Comparison of ENCODE assay signal across 8 cellular contexts in genomic region chr4:98260579-98261290, GRCh38. TPM values are rescaled to one million over a fixed set of nuclear protein-coding genes. Genes with fewer than 3 reads are reported as not detected.
DNase-seq lines count a peak whose midpoint lies in the region; ATAC-seq and TF ChIP-seq lines count a peak whose summit lies in the region.

No MANE protein-coding gene starts in this region.

- H3F3A ChIP-seq in DOHH2 (ENCODE audit: control insufficient read depth, insufficient read depth), result no peaks in the 10 kb centered on the region

- no peaks in the 10 kb centered on the region for H3K27me3 Mint-ChIP-seq in naive thymus-derived CD8-positive, alpha-beta T cell
- H3K27me3 Mint-ChIP-seq in stimulated activated memory B cell treated with anti-CD40 and anti-IgM and Interleukin-4, amounts not matched to agents 10 μg/mL and 1 μg/mL and 100 μg/mL, for 72 hours, result no peaks in the 10 kb centered on the region

- peak overlapping the region; percentile 91 to 96 (median 94) for H3K4me3 Mint-ChIP-seq in naive thymus-derived CD8-positive, alpha-beta T cell
- H3K4me3 Mint-ChIP-seq in stimulated activated memory B cell treated with anti-CD40 and anti-IgM and Interleukin-4, amounts not matched to agents 10 μg/mL and 1 μg/mL and 100 μg/mL, for 72 hours, result peak overlapping the region; percentile 97

- H3K36me3 ChIP-seq in DOHH2 (ENCODE audit: control insufficient read depth, low read length), result peaks cover 14% of the 10 kb centered on the region

- H4K20me1 ChIP-seq in DOHH2 (ENCODE audit: control insufficient read depth, insufficient read depth, low read depth, low read length), result no peaks in the 10 kb centered on the region

- no peaks in the 10 kb centered on the region for H3K9me3 ChIP-seq in DOHH2 (ENCODE audit: control insufficient read depth, insufficient read depth, low read length)

- POLR2A ChIA-PET in naive thymus-derived CD8-positive, alpha-beta T cell (lab: Charles Lee), result interaction anchor here (0.6 to 3.2 kb wide), 19 partner anchors 14 to 1303 kb away, joined by 3 to 40 read pairs (median 5); partner anchors contain the start of genes ADH5, METAP1, STPG2 and TRMT10A

- peak; percentile 85 for ATAC-seq in GM21723 (IDR thresholded peaks at IDR 0.05; ENCODE audit: unreplicated experiment)
- ATAC-seq in naive thymus-derived CD8-positive, alpha-beta T cell, result peak; percentile 74 to 83
- ATAC-seq in stimulated activated memory B cell treated with anti-CD40 and anti-IgM and Interleukin-4, amounts not matched to agents 10 μg/mL and 1 μg/mL and 100 μg/mL, for 72 hours, result peak; percentile 96

- peak; percentile 93 for DNase-seq in Jurkat, Clone E6-1 (ENCODE audit: low read depth, low spot score)
- peak; percentile 79 to 89 for DNase-seq in activated T-helper 1 cell treated with anti-CD3 and anti-CD28 coated beads, Interleukin-2, amount 50 U/mL, for 16 hours (ENCODE audit: low read depth in 1 of 2, low spot score in 1 of 2)
- DNase-seq in fibroblast of gingiva (ENCODE audit: low read depth), result peak; percentile 97
- DNase-seq in naive thymus-derived CD8-positive, alpha-beta T cell, result peak in 8 of 10 donors; percentile 69 to 94 (median 82)

- no peaks in the 10 kb centered on the region for H3K9me2 ChIP-seq in DOHH2 (replicated peaks; ENCODE audit: control insufficient read depth, low read length)

- H3K4me2 ChIP-seq in DOHH2 (ENCODE audit: low read length), result peak overlapping the region; percentile 92

- TF ChIP-seq CTCF in DOHH2 (IDR thresholded peaks at IDR 0.05; ENCODE audit: low read depth, low read length, poor library complexity, severe bottlenecking), result peak; percentile 5

- no peaks in the 10 kb centered on the region for H3K36me3 Mint-ChIP-seq in naive thymus-derived CD8-positive, alpha-beta T cell
- peaks cover 8% of the 10 kb centered on the region for H3K36me3 Mint-ChIP-seq in stimulated activated memory B cell treated with anti-CD40 and anti-IgM and Interleukin-4, amounts not matched to agents 10 μg/mL and 1 μg/mL and 100 μg/mL, for 72 hours

- H3K4me1 Mint-ChIP-seq in naive thymus-derived CD8-positive, alpha-beta T cell, result peaks cover 31 to 56% (median 49%) of the 10 kb centered on the region in 4 donors
- H3K4me1 Mint-ChIP-seq in stimulated activated memory B cell treated with anti-CD40 and anti-IgM and Interleukin-4, amounts not matched to agents 10 μg/mL and 1 μg/mL and 100 μg/mL, for 72 hours, result peaks cover 64% of the 10 kb centered on the region

- H3K27me3 ChIP-seq in DOHH2 (ENCODE audit: control insufficient read depth, low read length), result no peaks in the 10 kb centered on the region

- H3K79me2 ChIP-seq in DOHH2 (ENCODE audit: control insufficient read depth, low read length), result peaks cover 61% of the 10 kb centered on the region

- H3K27ac ChIP-seq in DOHH2 (ENCODE audit: low read depth, low read length), result peak overlapping the region; percentile 55

- no peaks in the 10 kb centered on the region for H3K9me3 Mint-ChIP-seq in naive thymus-derived CD8-positive, alpha-beta T cell
- H3K9me3 Mint-ChIP-seq in stimulated activated memory B cell treated with anti-CD40 and anti-IgM and Interleukin-4, amounts not matched to agents 10 μg/mL and 1 μg/mL and 100 μg/mL, for 72 hours, result no peaks in the 10 kb centered on the region

- H3K27ac Mint-ChIP-seq in naive thymus-derived CD8-positive, alpha-beta T cell, result peak overlapping the region; percentile 79 to 97 (median 92)
- H3K27ac Mint-ChIP-seq in stimulated activated memory B cell treated with anti-CD40 and anti-IgM and Interleukin-4, amounts not matched to agents 10 μg/mL and 1 μg/mL and 100 μg/mL, for 72 hours, result peak overlapping the region; percentile 98

- peaks cover 25% of the 10 kb centered on the region for H3K4me1 ChIP-seq in DOHH2 (ENCODE audit: control insufficient read depth, low read length)

- peak overlapping the region; percentile 96 for H3K4me3 ChIP-seq in DOHH2 (ENCODE audit: low read length)
- H3K4me3 ChIP-seq in Jurkat, Clone E6-1 (ENCODE audit: low read length), result peak overlapping the region; percentile 89

TF ChIP-seq in PFSK-1, 5 proteins besides CTCF, POLR2A, EP300 and RAD21:
- TF ChIP-seq SIN3A (IDR thresholded peaks at IDR 0.05; ENCODE audit: borderline replicate concordance, insufficient read depth, low read length) (peak; percentile 57; the same call in 1 of the 2 replicates), POLR2AphosphoS5 (IDR thresholded peaks at IDR 0.05; ENCODE audit: low read depth, low read length) (peak; percentile 95), REST (IDR thresholded peaks at IDR 0.05; ENCODE audit: insufficient read depth in 1 of 2, low read depth in 2 of 2, low read length in 2 of 2) (no peak), TAF1 (IDR thresholded peaks at IDR 0.05; ENCODE audit: borderline replicate concordance, insufficient read depth, low read length) (peak; percentile 76; the same call in 1 of the 2 replicates)
TF ChIP-seq in PFSK-1: peak in this region for 3.

RNA-seq across cellular contexts. Expression of gene RAP1GDS1, which starts 0.4 kb away (rescaled TPM):
- polyA plus RNA-seq in Jurkat, Clone E6-1 (2012; ENCODE audit: insufficient read depth, insufficient read length), result 107 TPM
- polyA plus RNA-seq in PFSK-1 (2012; ENCODE audit: insufficient read length, low read depth), result 20.1 TPM
- total RNA-seq in naive thymus-derived CD8-positive, alpha-beta T cell, result 10 to 100 TPM; 41.1 to 41.3 TPM
- polyA plus RNA-seq in naive thymus-derived CD8-positive, alpha-beta T cell, result 10 to 100 TPM; 23.2 to 30.7 (median 25.2) TPM

Comparison
In these comparisons a context has a peak if more than half of its experiments do, and no peak if none do; other contexts are left out.
1. Peak in every context shown above with its lines: DNase-seq, ATAC-seq, H3K4me3 ChIP-seq and H3K27ac ChIP-seq.